30 cellular contexts compared by ENCODE assay signal in the genomic region with DNA sequence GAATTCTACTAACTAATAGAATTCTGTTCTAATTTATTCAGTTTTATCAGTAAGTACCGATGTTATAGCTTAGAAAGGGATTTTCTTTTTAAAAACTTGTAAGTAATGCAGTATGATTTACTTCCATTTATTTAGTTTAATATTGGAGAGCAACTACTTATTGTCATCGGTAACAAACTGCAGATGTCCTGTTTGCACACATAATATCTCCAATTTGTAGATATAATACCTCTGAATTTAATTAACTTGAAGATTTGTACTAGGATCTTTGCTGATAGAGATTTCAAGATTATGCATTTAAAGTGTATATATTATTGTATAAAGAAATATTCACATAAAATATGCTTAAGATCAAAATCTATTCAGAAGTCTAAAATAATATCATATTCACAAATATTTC.
"Had no signal": no experiment of that assay in that cellular context is flagged by ENCODE, and none has a peak within 500 bp of the region (broad histone marks: within the 10 kb centered on the region; RNA-seq: fewer than 3 reads in every experiment).

No MANE protein-coding gene starts in this region.

- H3K27ac Mint-ChIP-seq: naive thymus-derived CD8-positive, alpha-beta T cell; natural killer cell treated with Interleukin-12 subunit alpha and Interleukin-12 subunit beta and Interleukin-15 and Interleukin-18, amount 100 ng/mL, for 72 hours; nephron progenitor cell; progenitor cell of endocrine pancreas; stimulated activated effector memory CD8-positive, alpha-beta T cell treated with anti-CD3 and anti-CD28 coated beads, Interleukin-12 subunit alpha, Interleukin-12 subunit beta, amount 100 ng/mL, for 72 hours; stimulated activated naive B cell treated with anti-CD40 and anti-IgM and Interleukin-4, amounts not matched to agents 10 μg/mL and 1 μg/mL and 100 μg/mL, for 72 hours; stimulated activated naive CD8-positive, alpha-beta T cell treated with anti-CD3 and anti-CD28 coated beads, Interleukin-15, Interleukin-2, amounts not matched to agents 100 ng/mL and 50 ng/mL, for 24 hours had no signal

- H3K36me3 Mint-ChIP-seq: naive thymus-derived CD8-positive, alpha-beta T cell; stimulated activated effector memory CD8-positive, alpha-beta T cell treated with anti-CD3 and anti-CD28 coated beads, Interleukin-12 subunit alpha, Interleukin-12 subunit beta, amount 100 ng/mL, for 72 hours; stimulated activated naive B cell treated with anti-CD40 and anti-IgM and Interleukin-4, amounts not matched to agents 10 μg/mL and 1 μg/mL and 100 μg/mL, for 72 hours had no signal

- H3K36me3 ChIP-seq: neutrophil, right lobe of liver, sigmoid colon, stomach, thoracic aorta, thyroid gland, tibial nerve, upper lobe of left lung, vagina had no signal

- DNase-seq: naive thymus-derived CD8-positive, alpha-beta T cell; nephron progenitor cell; nucleus accumbens; posterior cingulate gyrus; psoas muscle; right cardiac atrium; right lobe of liver; sigmoid colon; small intestine; stimulated activated CD4-positive, alpha-beta T cell treated with anti-CD3 and anti-CD28 coated beads, Interleukin-15, amount 100 ng/mL, for 24 hours; stimulated activated CD4-positive, alpha-beta T cell treated with anti-CD3 and anti-CD28 coated beads, Interleukin-2, amount 100 ng/mL, for 24 hours; stimulated activated CD4-positive, alpha-beta T cell treated with anti-CD3 and anti-CD28 coated beads, Interleukin-2, amount 100 ng/mL, for 48 hours; stimulated activated CD4-positive, alpha-beta T cell treated with anti-CD3 and anti-CD28 coated beads, Interleukin-4, amount 100 ng/mL, for 24 hours; stimulated activated naive B cell treated with anti-CD40 and anti-IgM and Interleukin-4, amounts not matched to agents 10 μg/mL and 1 μg/mL and 100 μg/mL, for 72 hours; stimulated activated naive CD4-positive, alpha-beta T cell treated with Interleukin-2 at 50 U/mL for 16 hours; stomach; thyroid gland; trophoblast cell; upper lobe of left lung had no signal

- H2AFZ ChIP-seq: parathyroid adenoma had no signal

- H3K27me3 Mint-ChIP-seq: naive thymus-derived CD8-positive, alpha-beta T cell; natural killer cell treated with Interleukin-12 subunit alpha and Interleukin-12 subunit beta and Interleukin-15 and Interleukin-18, amount 100 ng/mL, for 72 hours; progenitor cell of endocrine pancreas; stimulated activated naive B cell treated with anti-CD40 and anti-IgM and Interleukin-4, amounts not matched to agents 10 μg/mL and 1 μg/mL and 100 μg/mL, for 72 hours; stimulated activated naive CD8-positive, alpha-beta T cell treated with anti-CD3 and anti-CD28 coated beads, Interleukin-15, Interleukin-2, amounts not matched to agents 100 ng/mL and 50 ng/mL, for 24 hours had no signal

- H3K4me3 Mint-ChIP-seq: naive thymus-derived CD8-positive, alpha-beta T cell; natural killer cell treated with Interleukin-12 subunit alpha and Interleukin-12 subunit beta and Interleukin-15 and Interleukin-18, amount 100 ng/mL, for 72 hours; nephron progenitor cell; neural crest cell; stimulated activated effector memory CD8-positive, alpha-beta T cell treated with anti-CD3 and anti-CD28 coated beads, Interleukin-12 subunit alpha, Interleukin-12 subunit beta, amount 100 ng/mL, for 72 hours; stimulated activated naive B cell treated with anti-CD40 and anti-IgM and Interleukin-4, amounts not matched to agents 10 μg/mL and 1 μg/mL and 100 μg/mL, for 72 hours; stimulated activated naive CD8-positive, alpha-beta T cell treated with anti-CD3 and anti-CD28 coated beads, Interleukin-15, Interleukin-2, amounts not matched to agents 100 ng/mL and 50 ng/mL, for 24 hours had no signal

- H3K4me1 Mint-ChIP-seq: naive thymus-derived CD8-positive, alpha-beta T cell; neural crest cell; stimulated activated effector memory CD8-positive, alpha-beta T cell treated with anti-CD3 and anti-CD28 coated beads, Interleukin-12 subunit alpha, Interleukin-12 subunit beta, amount 100 ng/mL, for 72 hours; stimulated activated naive B cell treated with anti-CD40 and anti-IgM and Interleukin-4, amounts not matched to agents 10 μg/mL and 1 μg/mL and 100 μg/mL, for 72 hours had no signal

- FAIRE-seq: small intestine, urothelium cell line had no signal

- H3K9me3 ChIP-seq: neutrophil, psoas muscle, right lobe of liver, thoracic aorta, thyroid gland, tibial nerve, vagina had no signal

- H3K27ac ChIP-seq: neutrophil, parathyroid adenoma, psoas muscle, right lobe of liver, sigmoid colon, stomach, thoracic aorta, thyroid gland, tibial nerve, upper lobe of left lung, vagina had no signal

- H3K4me3 ChIP-seq: psoas muscle, right lobe of liver, sigmoid colon, stomach, thoracic aorta, thyroid gland, tibial nerve, upper lobe of left lung, vagina had no signal

- ATAC-seq: naive thymus-derived CD8-positive, alpha-beta T cell; natural killer cell treated with Interleukin-12 subunit alpha and Interleukin-12 subunit beta and Interleukin-15 and Interleukin-18, amount 100 ng/mL, for 72 hours; psoas muscle; right cardiac atrium; right lobe of liver; stimulated activated effector memory CD8-positive, alpha-beta T cell treated with anti-CD3 and anti-CD28 coated beads, Interleukin-12 subunit alpha, Interleukin-12 subunit beta, amount 100 ng/mL, for 72 hours; stimulated activated naive B cell treated with anti-CD40 and anti-IgM and Interleukin-4, amounts not matched to agents 10 μg/mL and 1 μg/mL and 100 μg/mL, for 72 hours had no signal

- H3K79me2 ChIP-seq: parathyroid adenoma had no signal

- H3K4me1 ChIP-seq: parathyroid adenoma, psoas muscle, right lobe of liver, sigmoid colon, stomach, thyroid gland, tibial nerve, upper lobe of left lung, vagina had no signal

- H3K9ac ChIP-seq: parathyroid adenoma had no signal

- H3K27me3 ChIP-seq: neutrophil, right lobe of liver, sigmoid colon, stomach, thyroid gland, tibial nerve, upper lobe of left lung, vagina had no signal
